13 cellular contexts compared by ENCODE assay signal in the genomic region with DNA sequence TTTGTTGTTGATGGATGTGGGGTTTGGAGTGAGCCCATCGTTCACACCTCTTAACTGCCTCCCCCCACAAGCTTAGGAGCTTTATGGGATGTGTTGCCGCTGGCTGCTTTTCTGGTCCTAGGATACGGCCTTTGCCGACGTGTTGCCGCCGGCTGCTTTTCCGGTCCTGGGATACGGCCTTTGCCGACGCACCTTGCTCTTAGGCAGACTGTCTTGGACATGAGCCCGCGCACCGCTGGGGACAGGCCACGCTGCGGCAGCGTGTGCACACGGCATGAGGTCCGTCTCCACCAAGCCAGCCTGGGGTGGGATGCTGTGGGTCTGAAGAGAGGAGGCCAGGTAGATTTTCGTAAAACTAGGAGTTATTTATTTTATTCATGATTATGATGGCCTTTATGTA. TPM values are rescaled to one million over a fixed set of nuclear protein-coding genes. Genes with fewer than 3 reads are reported as not detected.
"Had no signal": no experiment of that assay in that cellular context is flagged by ENCODE, and none has a peak within 500 bp of the region (broad histone marks: within the 10 kb centered on the region; RNA-seq: fewer than 3 reads in every experiment).

No MANE protein-coding gene starts in this region.

- H3K4me3 Mint-ChIP-seq: activated naive CD4-positive, alpha-beta T cell treated with anti-CD3 and anti-CD28 coated beads, Interleukin-2, amount 10 ng/mL, durations not matched to agents 7 days and 5 days; central memory CD8-positive, alpha-beta T cell; nephron progenitor cell; stimulated activated memory B cell treated with anti-CD40 and anti-IgM and Interleukin-4, amounts not matched to agents 10 μg/mL and 1 μg/mL and 100 μg/mL, for 72 hours; T-helper 17 cell; WTC11 had no signal

- H3K9me3 Mint-ChIP-seq: activated naive CD4-positive, alpha-beta T cell treated with anti-CD3 and anti-CD28 coated beads, Interleukin-2, amount 10 ng/mL, durations not matched to agents 7 days and 5 days; central memory CD8-positive, alpha-beta T cell; nephron progenitor cell; stimulated activated memory B cell treated with anti-CD40 and anti-IgM and Interleukin-4, amounts not matched to agents 10 μg/mL and 1 μg/mL and 100 μg/mL, for 72 hours; WTC11 had no signal

- H3K36me3 ChIP-seq: transverse colon had no signal

- H3K9me3 ChIP-seq: transverse colon had no signal

- ATAC-seq: left colon; stimulated activated memory B cell treated with anti-CD40 and anti-IgM and Interleukin-4, amounts not matched to agents 10 μg/mL and 1 μg/mL and 100 μg/mL, for 72 hours; T-helper 17 cell; WTC11 had no signal

- H3K27ac ChIP-seq: transverse colon had no signal

- H3K27me3 ChIP-seq: transverse colon had no signal

- DNase-seq: activated CD4-positive, alpha-beta T cell treated with anti-CD3 and anti-CD28 coated beads for 48 hours; effector memory CD4-positive, alpha-beta T cell; mesenchymal stem cell; nephron progenitor cell; T-helper 17 cell; transverse colon had no signal

- H3K36me3 Mint-ChIP-seq: activated naive CD4-positive, alpha-beta T cell treated with anti-CD3 and anti-CD28 coated beads, Interleukin-2, amount 10 ng/mL, durations not matched to agents 7 days and 5 days; stimulated activated memory B cell treated with anti-CD40 and anti-IgM and Interleukin-4, amounts not matched to agents 10 μg/mL and 1 μg/mL and 100 μg/mL, for 72 hours; WTC11 had no signal

- H3K27me3 Mint-ChIP-seq: central memory CD8-positive, alpha-beta T cell had no signal

- H3K4me3 ChIP-seq: smooth muscle cell, transverse colon had no signal

- H3K27ac Mint-ChIP-seq: nephron progenitor cell; stimulated activated memory B cell treated with anti-CD40 and anti-IgM and Interleukin-4, amounts not matched to agents 10 μg/mL and 1 μg/mL and 100 μg/mL, for 72 hours; T-helper 17 cell had no signal

RNA-seq across cellular contexts. Expression of gene MSANTD1, which starts 58.1 kb away (rescaled TPM):
- total RNA-seq: epithelial cell of proximal tubule had no signal
